Comparison of ENCODE assay signal across 11 cellular contexts in the genomic region with DNA sequence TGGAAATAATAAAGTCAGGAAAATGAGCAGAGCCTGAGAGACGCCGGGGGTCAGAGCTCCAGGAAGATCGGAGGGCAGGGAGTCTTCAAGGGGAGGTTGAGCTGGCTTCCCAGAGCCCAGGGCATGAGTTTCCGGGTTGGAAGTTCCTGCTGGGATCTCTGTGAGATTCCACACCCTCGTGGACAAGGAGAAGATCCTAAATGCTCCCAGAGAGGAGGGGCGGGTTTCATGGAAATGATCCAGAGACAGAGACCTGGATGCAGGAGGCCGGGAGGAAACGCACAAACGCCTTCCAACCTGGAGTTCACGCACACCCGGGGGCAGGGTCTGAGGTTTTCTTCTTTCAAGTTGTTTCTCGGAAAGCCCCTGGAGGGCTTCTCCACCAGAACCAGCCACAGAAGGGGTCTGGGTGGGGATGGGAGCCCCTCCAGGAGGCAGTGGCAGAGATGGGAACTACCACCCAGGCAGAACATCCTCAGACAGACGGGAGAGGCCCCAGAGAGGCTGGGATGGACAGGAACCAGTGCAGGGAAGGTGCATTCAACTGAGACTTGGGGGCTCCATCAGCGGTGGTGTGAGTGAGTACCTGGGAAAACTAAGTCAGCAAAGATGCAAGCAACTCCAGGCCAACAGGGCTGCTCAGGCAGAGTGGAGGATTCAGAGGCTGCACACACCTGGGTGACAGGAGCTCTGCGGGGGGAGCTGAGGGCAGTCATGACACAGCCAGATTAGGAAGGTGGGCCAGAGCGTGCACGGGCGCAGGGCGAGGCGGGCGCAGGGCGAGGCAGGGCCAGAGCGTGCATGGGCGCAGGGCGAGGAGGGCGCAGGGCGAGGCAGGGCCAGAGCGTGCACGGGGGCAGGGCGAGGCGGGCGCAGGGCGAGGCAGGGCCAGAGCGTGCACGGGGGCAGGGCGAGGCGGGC. TPM values are rescaled to one million over a fixed set of nuclear protein-coding genes. Genes with fewer than 3 reads are reported as not detected.
A peak's percentile ranks its signal among the peaks of the same experiment; 100 is the strongest.
DNase-seq lines count a peak whose midpoint lies in the region; ATAC-seq and TF ChIP-seq lines count a peak whose summit lies in the region.
"Had no signal": no experiment of that assay in that cellular context is flagged by ENCODE, and none has a peak within 500 bp of the region (broad histone marks: within the 10 kb centered on the region; RNA-seq: fewer than 3 reads in every experiment).

No MANE protein-coding gene starts in this region.

- H3K9me3 ChIP-seq in SK-N-MC (ENCODE audit: low read depth, low read length) (0 out of 2 replicates have a peak, but pooled peaks cover under 1% of the 10 kb centered on the region), testis (no peaks in the 10 kb centered on the region), OCI-LY7 (ENCODE audit: low read length) (no peaks in the 10 kb centered on the region)

- 84% methylated on average over 31 to 37 of the region's 37 CpGs for WGBS in testis, 2 donors

- H3K27ac Mint-ChIP-seq in activated naive CD4-positive, alpha-beta T cell treated with anti-CD3 and anti-CD28 coated beads, Interleukin-2, amount 50 U/mL, for 24 hours = peak overlapping the region; percentile 46

- no peak for DNase-seq in activated naive CD4-positive, alpha-beta T cell treated with anti-CD3 and anti-CD28 coated beads, Interleukin-2, amount 50 U/mL, for 16 hours
- DNase-seq in SK-N-MC (ENCODE audit: low read depth, low spot score) (no peak), islet precursor cell (peak; percentile 58), testis (peak; percentile 7), NCI-H1105 treated with DMSO at 0.1 percent for 48 hours (lab: John Stamatoyannopoulos, UW) (no peak), OCI-LY7 (ENCODE audit: low spot score) (no peak)
- DNase-seq: KBM-7, NCI-H524 treated with DMSO at 0.1 percent for 48 hours, spleen had no signal

- peaks cover 4% of the 10 kb centered on the region for H3K36me3 Mint-ChIP-seq in activated naive CD4-positive, alpha-beta T cell treated with anti-CD3 and anti-CD28 coated beads, Interleukin-2, amount 50 U/mL, for 24 hours

- H3K4me3 Mint-ChIP-seq in activated naive CD4-positive, alpha-beta T cell treated with anti-CD3 and anti-CD28 coated beads, Interleukin-2, amount 50 U/mL, for 24 hours = no peak overlapping the region

- no peaks in the 10 kb centered on the region for H3K4me1 ChIP-seq in testis
- peaks cover 7% of the 10 kb centered on the region for H3K4me1 ChIP-seq in OCI-LY7 (ENCODE audit: insufficient read depth, low read length, poor library complexity, severe bottlenecking)

- TF ChIP-seq CTCF in testis (IDR thresholded peaks at IDR 0.05) (no peak), OCI-LY7 (conservative IDR thresholded peaks at IDR 0.05; ENCODE audit: low read length) (no peak)

- BruUV-seq in OCI-LY7 (replicated peaks; lab: Mats Ljungman, UMichigan) = no TSS peak

- no peak overlapping the region for H3K9ac ChIP-seq in SK-N-MC (ENCODE audit: insufficient read length)

- no peak overlapping the region for H3K4me2 ChIP-seq in OCI-LY7 (ENCODE audit: low read length)

- H3K27me3 Mint-ChIP-seq in activated naive CD4-positive, alpha-beta T cell treated with anti-CD3 and anti-CD28 coated beads, Interleukin-2, amount 50 U/mL, for 24 hours = no peaks in the 10 kb centered on the region

- H2AFZ ChIP-seq in OCI-LY7 (ENCODE audit: low read length) = no peak overlapping the region

- no peaks in the 10 kb centered on the region for H3K79me2 ChIP-seq in OCI-LY7 (ENCODE audit: insufficient read depth, low read depth, low read length)

- H3K27ac ChIP-seq in SK-N-MC (peak overlapping the region; percentile 79), testis (no peak overlapping the region), OCI-LY7 (ENCODE audit: low read depth, low read length, poor library complexity, severe bottlenecking) (no peak overlapping the region)
- H3K27ac ChIP-seq: spleen had no signal

- H4K20me1 ChIP-seq in OCI-LY7 (ENCODE audit: insufficient read depth, low read length) = no peaks in the 10 kb centered on the region

- ATAC-seq in GM19455 (IDR thresholded peaks at IDR 0.05; ENCODE audit: unreplicated experiment) = no peak

- CTCF ChIA-PET in OCI-LY7 (lab: Charles Lee; ENCODE audit: unreplicated experiment) = no interaction called here

- POLR2A ChIA-PET in OCI-LY7 (lab: Charles Lee) = no interaction called here

- H3K36me3 ChIP-seq in SK-N-MC (ENCODE audit: insufficient read depth, low read length) (peaks cover 18% of the 10 kb centered on the region), testis (ENCODE audit: low read depth, missing control alignments) (no peaks in the 10 kb centered on the region), OCI-LY7 (ENCODE audit: insufficient read depth, low read length) (no peaks in the 10 kb centered on the region)
- H3K36me3 ChIP-seq: spleen had no signal

- intact Hi-C loops in testis (cut with DNase I; ENCODE audit: low total_unique reads) (no loop called here), OCI-LY7 (cut with micrococcal nuclease; ENCODE audit: unreplicated experiment) (no loop called here)

- no peak for TF ChIP-seq POLR2A in testis (IDR thresholded peaks at IDR 0.05)

- H3K9me3 Mint-ChIP-seq in activated naive CD4-positive, alpha-beta T cell treated with anti-CD3 and anti-CD28 coated beads, Interleukin-2, amount 50 U/mL, for 24 hours = peaks cover 4% of the 10 kb centered on the region

- H3K4me1 Mint-ChIP-seq in activated naive CD4-positive, alpha-beta T cell treated with anti-CD3 and anti-CD28 coated beads, Interleukin-2, amount 50 U/mL, for 24 hours = peaks cover 29% of the 10 kb centered on the region

- no peaks in the 10 kb centered on the region for H3K9me2 ChIP-seq in OCI-LY7 (ENCODE audit: insufficient read depth, low read length)

- H3K4me3 ChIP-seq in SK-N-MC = peak overlapping the region; percentile 4; the same call in 1 of the 2 replicates
- no peak overlapping the region for H3K4me3 ChIP-seq in testis
- H3K4me3 ChIP-seq in OCI-LY7 (ENCODE audit: low read depth, low read length, poor library complexity, severe bottlenecking) = no peak overlapping the region
- H3K4me3 ChIP-seq: spleen had no signal

- H3K27me3 ChIP-seq in testis = no peaks in the 10 kb centered on the region

RNA-seq across cellular contexts. Expression of a gene that starts 52.1 kb away (rescaled TPM):
- total RNA-seq in testis = 100 to 1,000 TPM; 120 to 122 TPM
- 111 TPM for polyA plus RNA-seq in testis (ENCODE audit: insufficient read depth, low read depth, low replicate concordance)
- total RNA-seq in OCI-LY7 (2014; rRNA removed; shearing (Covaris generic)) = 27.4 and 31.0 TPM in 2 replicates
- total RNA-seq in OCI-LY7 (2022) = 58.2 and 58.9 TPM in 2 replicates

Comparison
In these comparisons a context has a peak if more than half of its experiments do, and no peak if none do; other contexts are left out.
1. DNase-seq: peak in islet precursor cell (single experiment) and testis (single experiment); none in activated naive CD4-positive, alpha-beta T cell treated with anti-CD3 and anti-CD28 coated beads, Interleukin-2, amount 50 U/mL, for 16 hours (single experiment), SK-N-MC (single experiment), NCI-H1105 treated with DMSO at 0.1 percent for 48 hours (single experiment) and OCI-LY7 (single experiment).